1 cellular context compared by ENCODE assay signal in the genomic region with DNA sequence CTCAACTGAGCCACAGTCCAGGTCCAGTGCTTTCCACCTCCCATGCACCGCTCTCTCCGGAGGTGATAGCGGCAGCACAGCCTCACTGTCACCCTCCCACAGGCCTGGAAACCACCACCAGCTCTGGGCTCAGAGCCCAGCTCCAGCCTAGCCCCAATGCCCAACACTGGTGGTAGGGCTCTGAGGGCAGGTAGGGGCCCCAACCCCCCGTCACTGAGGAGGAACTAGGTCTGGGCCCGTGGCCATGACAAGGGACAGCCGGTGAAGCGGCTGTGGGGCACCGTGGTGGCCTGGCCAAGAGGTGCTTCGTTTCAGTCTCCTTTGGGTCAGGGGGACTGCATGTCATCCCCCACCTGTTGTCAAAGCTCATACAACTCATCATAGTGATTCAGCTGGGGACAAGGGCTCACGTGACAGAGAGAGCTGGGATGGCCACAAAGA.
TF ChIP-seq lines count a peak whose summit lies in the region.

No MANE protein-coding gene starts in this region.

TF ChIP-seq in GM23338, 12 proteins besides CTCF, POLR2A, EP300 and RAD21:
- TF ChIP-seq JUNB (IDR thresholded peaks at IDR 0.05; ENCODE audit: unreplicated experiment) (no peak), CREB1 (CRISPR knock-in tag; IDR thresholded peaks at IDR 0.05; ENCODE audit: low read depth) (no peak), POLR2AphosphoS5 (IDR thresholded peaks at IDR 0.05; ENCODE audit: low read depth) (no peak), ZNF331 (CRISPR knock-in tag; IDR thresholded peaks at IDR 0.05; ENCODE audit: low read depth) (no peak), NANOG (IDR thresholded peaks at IDR 0.05; ENCODE audit: borderline replicate concordance) (no peak), STAT1 (IDR thresholded peaks at IDR 0.05; ENCODE audit: unreplicated experiment) (no peak), EZH2phosphoT487 (IDR thresholded peaks at IDR 0.05; ENCODE audit: unreplicated experiment) (no peak), EZH2 (IDR thresholded peaks at IDR 0.05; ENCODE audit: low read depth, unreplicated experiment) (no peak), ZNF114 (CRISPR knock-in tag; IDR thresholded peaks at IDR 0.05) (no peak)
- TF ChIP-seq, protein P1, sequence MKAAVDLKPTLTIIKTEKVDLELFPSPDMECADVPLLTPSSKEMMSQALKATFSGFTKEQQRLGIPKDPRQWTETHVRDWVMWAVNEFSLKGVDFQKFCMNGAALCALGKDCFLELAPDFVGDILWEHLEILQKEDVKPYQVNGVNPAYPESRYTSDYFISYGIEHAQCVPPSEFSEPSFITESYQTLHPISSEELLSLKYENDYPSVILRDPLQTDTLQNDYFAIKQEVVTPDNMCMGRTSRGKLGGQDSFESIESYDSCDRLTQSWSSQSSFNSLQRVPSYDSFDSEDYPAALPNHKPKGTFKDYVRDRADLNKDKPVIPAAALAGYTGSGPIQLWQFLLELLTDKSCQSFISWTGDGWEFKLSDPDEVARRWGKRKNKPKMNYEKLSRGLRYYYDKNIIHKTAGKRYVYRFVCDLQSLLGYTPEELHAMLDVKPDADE (IDR thresholded peaks at IDR 0.05): no peak
- TF ChIP-seq, protein P2, sequence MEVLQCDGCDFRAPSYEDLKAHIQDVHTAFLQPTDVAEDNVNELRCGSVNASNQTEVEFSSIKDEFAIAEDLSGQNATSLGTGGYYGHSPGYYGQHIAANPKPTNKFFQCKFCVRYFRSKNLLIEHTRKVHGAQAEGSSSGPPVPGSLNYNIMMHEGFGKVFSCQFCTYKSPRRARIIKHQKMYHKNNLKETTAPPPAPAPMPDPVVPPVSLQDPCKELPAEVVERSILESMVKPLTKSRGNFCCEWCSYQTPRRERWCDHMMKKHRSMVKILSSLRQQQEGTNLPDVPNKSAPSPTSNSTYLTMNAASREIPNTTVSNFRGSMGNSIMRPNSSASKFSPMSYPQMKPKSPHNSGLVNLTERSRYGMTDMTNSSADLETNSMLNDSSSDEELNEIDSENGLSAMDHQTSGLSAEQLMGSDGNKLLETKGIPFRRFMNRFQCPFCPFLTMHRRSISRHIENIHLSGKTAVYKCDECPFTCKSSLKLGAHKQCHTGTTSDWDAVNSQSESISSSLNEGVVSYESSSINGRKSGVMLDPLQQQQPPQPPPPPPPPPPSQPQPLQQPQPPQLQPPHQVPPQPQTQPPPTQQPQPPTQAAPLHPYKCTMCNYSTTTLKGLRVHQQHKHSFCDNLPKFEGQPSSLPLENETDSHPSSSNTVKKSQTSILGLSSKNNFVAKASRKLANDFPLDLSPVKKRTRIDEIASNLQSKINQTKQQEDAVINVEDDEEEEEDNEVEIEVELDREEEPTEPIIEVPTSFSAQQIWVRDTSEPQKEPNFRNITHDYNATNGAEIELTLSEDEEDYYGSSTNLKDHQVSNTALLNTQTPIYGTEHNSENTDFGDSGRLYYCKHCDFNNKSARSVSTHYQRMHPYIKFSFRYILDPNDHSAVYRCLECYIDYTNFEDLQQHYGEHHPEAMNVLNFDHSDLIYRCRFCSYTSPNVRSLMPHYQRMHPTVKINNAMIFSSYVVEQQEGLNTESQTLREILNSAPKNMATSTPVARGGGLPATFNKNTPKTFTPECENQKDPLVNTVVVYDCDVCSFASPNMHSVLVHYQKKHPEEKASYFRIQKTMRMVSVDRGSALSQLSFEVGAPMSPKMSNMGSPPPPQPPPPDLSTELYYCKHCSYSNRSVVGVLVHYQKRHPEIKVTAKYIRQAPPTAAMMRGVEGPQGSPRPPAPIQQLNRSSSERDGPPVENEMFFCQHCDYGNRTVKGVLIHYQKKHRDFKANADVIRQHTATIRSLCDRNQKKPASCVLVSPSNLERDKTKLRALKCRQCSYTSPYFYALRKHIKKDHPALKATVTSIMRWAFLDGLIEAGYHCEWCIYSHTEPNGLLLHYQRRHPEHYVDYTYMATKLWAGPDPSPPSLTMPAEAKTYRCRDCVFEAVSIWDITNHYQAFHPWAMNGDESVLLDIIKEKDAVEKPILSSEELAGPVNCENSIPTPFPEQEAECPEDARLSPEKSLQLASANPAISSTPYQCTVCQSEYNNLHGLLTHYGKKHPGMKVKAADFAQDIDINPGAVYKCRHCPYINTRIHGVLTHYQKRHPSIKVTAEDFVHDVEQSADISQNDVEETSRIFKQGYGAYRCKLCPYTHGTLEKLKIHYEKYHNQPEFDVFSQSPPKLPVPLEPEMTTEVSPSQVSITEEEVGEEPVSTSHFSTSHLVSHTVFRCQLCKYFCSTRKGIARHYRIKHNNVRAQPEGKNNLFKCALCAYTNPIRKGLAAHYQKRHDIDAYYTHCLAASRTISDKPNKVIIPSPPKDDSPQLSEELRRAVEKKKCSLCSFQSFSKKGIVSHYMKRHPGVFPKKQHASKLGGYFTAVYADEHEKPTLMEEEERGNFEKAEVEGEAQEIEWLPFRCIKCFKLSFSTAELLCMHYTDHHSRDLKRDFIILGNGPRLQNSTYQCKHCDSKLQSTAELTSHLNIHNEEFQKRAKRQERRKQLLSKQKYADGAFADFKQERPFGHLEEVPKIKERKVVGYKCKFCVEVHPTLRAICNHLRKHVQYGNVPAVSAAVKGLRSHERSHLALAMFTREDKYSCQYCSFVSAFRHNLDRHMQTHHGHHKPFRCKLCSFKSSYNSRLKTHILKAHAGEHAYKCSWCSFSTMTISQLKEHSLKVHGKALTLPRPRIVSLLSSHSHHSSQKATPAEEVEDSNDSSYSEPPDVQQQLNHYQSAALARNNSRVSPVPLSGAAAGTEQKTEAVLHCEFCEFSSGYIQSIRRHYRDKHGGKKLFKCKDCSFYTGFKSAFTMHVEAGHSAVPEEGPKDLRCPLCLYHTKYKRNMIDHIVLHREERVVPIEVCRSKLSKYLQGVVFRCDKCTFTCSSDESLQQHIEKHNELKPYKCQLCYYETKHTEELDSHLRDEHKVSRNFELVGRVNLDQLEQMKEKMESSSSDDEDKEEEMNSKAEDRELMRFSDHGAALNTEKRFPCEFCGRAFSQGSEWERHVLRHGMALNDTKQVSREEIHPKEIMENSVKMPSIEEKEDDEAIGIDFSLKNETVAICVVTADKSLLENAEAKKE (CRISPR knock-in tag; IDR thresholded peaks at IDR 0.05): no peak
- TF ChIP-seq, protein P3, sequence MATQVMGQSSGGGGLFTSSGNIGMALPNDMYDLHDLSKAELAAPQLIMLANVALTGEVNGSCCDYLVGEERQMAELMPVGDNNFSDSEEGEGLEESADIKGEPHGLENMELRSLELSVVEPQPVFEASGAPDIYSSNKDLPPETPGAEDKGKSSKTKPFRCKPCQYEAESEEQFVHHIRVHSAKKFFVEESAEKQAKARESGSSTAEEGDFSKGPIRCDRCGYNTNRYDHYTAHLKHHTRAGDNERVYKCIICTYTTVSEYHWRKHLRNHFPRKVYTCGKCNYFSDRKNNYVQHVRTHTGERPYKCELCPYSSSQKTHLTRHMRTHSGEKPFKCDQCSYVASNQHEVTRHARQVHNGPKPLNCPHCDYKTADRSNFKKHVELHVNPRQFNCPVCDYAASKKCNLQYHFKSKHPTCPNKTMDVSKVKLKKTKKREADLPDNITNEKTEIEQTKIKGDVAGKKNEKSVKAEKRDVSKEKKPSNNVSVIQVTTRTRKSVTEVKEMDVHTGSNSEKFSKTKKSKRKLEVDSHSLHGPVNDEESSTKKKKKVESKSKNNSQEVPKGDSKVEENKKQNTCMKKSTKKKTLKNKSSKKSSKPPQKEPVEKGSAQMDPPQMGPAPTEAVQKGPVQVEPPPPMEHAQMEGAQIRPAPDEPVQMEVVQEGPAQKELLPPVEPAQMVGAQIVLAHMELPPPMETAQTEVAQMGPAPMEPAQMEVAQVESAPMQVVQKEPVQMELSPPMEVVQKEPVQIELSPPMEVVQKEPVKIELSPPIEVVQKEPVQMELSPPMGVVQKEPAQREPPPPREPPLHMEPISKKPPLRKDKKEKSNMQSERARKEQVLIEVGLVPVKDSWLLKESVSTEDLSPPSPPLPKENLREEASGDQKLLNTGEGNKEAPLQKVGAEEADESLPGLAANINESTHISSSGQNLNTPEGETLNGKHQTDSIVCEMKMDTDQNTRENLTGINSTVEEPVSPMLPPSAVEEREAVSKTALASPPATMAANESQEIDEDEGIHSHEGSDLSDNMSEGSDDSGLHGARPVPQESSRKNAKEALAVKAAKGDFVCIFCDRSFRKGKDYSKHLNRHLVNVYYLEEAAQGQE (IDR thresholded peaks at IDR 0.05; ENCODE audit: unreplicated experiment): no peak
